In the genomic region with DNA sequence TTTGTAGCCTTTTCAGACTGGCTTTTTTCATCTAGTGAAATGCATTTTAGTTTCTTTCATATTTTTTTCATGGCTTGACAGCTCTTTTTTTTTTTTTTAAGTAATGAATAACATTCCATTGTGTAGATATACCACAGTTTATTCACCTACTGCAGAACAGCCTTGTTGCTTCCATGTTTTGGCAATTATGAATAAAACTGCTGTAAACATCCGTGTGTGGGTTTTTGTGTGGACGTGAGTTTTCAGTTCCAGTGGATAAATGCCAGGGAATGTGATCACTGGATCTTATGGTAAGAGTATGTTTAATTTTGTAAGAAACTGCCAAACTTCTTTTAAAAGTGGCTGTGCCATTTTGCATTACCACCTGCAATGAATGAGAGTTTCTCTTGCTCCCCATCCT, we compare ENCODE assay signal across 17 cellular contexts.
DNase-seq lines count a peak whose midpoint lies in the region; ATAC-seq and TF ChIP-seq lines count a peak whose summit lies in the region.
"Had no signal": no experiment of that assay in that cellular context is flagged by ENCODE, and none has a peak within 500 bp of the region (broad histone marks: within the 10 kb centered on the region; RNA-seq: fewer than 3 reads in every experiment).

No MANE protein-coding gene starts in this region.

- H3K9me2 ChIP-seq in GM23248 (ENCODE audit: insufficient read depth): no peaks in the 10 kb centered on the region
- H3K9me2 ChIP-seq in hepatocyte (replicated peaks; ENCODE audit: insufficient read depth): no peaks in the 10 kb centered on the region

- no peak for TF ChIP-seq POLR2A in spleen (IDR thresholded peaks at IDR 0.05)

- H3K36me3 Mint-ChIP-seq in brain (peaks cover 19% of the 10 kb centered on the region), glutamatergic neuron (ENCODE audit: unreplicated experiment) (peaks cover 4% of the 10 kb centered on the region)
- H3K36me3 Mint-ChIP-seq: activated naive CD8-positive, alpha-beta T cell treated with anti-CD3 and anti-CD28 coated beads for 36 hours had no signal

- H3K4me1 ChIP-seq in GM23248 (ENCODE audit: insufficient read depth): peaks cover 38% of the 10 kb centered on the region
- peaks cover 11% of the 10 kb centered on the region for H3K4me1 ChIP-seq in hepatocyte (ENCODE audit: insufficient read depth)
- peaks cover 0 to 4% (median 0%) of the 10 kb centered on the region in 6 donors for H3K4me1 ChIP-seq in spleen
- H3K4me1 ChIP-seq: A549, right lobe of liver had no signal

- H3K9ac ChIP-seq in GM23248: peak overlapping the region; percentile 41; the same call in 1 of the 2 replicates

- H3K4me3 Mint-ChIP-seq in brain (no peak overlapping the region), glutamatergic neuron (ENCODE audit: unreplicated experiment) (no peak overlapping the region)
- H3K4me3 Mint-ChIP-seq: activated CD4-positive, alpha-beta memory T cell treated with anti-CD3 and anti-CD28 coated beads, Interleukin-2, amount 10 ng/mL, durations not matched to agents 7 days and 5 days; activated naive CD8-positive, alpha-beta T cell treated with anti-CD3 and anti-CD28 coated beads for 36 hours; endodermal cell had no signal

- peak overlapping the region; percentile 31 to 89 (median 57) for H3K27ac Mint-ChIP-seq in brain
- no peak overlapping the region for H3K27ac Mint-ChIP-seq in glutamatergic neuron (ENCODE audit: unreplicated experiment)
- H3K27ac Mint-ChIP-seq: activated CD4-positive, alpha-beta memory T cell treated with anti-CD3 and anti-CD28 coated beads, Interleukin-2, amount 10 ng/mL, durations not matched to agents 7 days and 5 days; activated naive CD8-positive, alpha-beta T cell treated with anti-CD3 and anti-CD28 coated beads for 36 hours; endodermal cell had no signal

- in situ Hi-C loops in GM23248 (cut with MboI): no loop called here
- in situ Hi-C loops in brain microvascular endothelial cell (cut with HindIII; ENCODE audit: low pct_ligation_motif_present, low sequenced_read_pairs): no loop called here

- H3K4me2 ChIP-seq in GM23248 (ENCODE audit: unreplicated experiment) (peak overlapping the region; percentile 41), hepatocyte (no peak overlapping the region)
- H3K4me2 ChIP-seq: A549 had no signal

- intact Hi-C loops in spleen (cut with DNase I; ENCODE audit: low total_unique reads): no loop called here

- peaks cover under 1% of the 10 kb centered on the region for H3K27me3 Mint-ChIP-seq in brain
- H3K27me3 Mint-ChIP-seq in glutamatergic neuron (ENCODE audit: unreplicated experiment): no peaks in the 10 kb centered on the region

- no peaks in the 10 kb centered on the region for H3K27me3 ChIP-seq in GM23248 (replicated peaks; ENCODE audit: insufficient read depth)
- no peaks in the 10 kb centered on the region for H3K27me3 ChIP-seq in hepatocyte
- no peaks in the 10 kb centered on the region for H3K27me3 ChIP-seq in spleen (replicated peaks in 1 of 7)
- no peaks in the 10 kb centered on the region for H3K27me3 ChIP-seq in brain microvascular endothelial cell (replicated peaks)
- H3K27me3 ChIP-seq: right lobe of liver had no signal

- H4K20me1 ChIP-seq in GM23248 (ENCODE audit: insufficient read depth) (no peaks in the 10 kb centered on the region), hepatocyte (ENCODE audit: insufficient read depth, poor library complexity, severe bottlenecking) (no peaks in the 10 kb centered on the region)

- H3K27ac ChIP-seq in GM23248 (peak overlapping the region; percentile 85), hepatocyte (peak overlapping the region; percentile 60), spleen (peak overlapping the region in 5 of 8 donors; percentile 20 to 76 (median 66)), brain microvascular endothelial cell (no peak overlapping the region)
- H3K27ac ChIP-seq: A549 had no signal

- H3K4me3 ChIP-seq in GM23248 (no peak overlapping the region), hepatocyte (no peak overlapping the region), spleen (no peak overlapping the region), brain microvascular endothelial cell (ENCODE audit: low read depth, low read length) (no peak overlapping the region)
- H3K4me3 ChIP-seq: A549, right lobe of liver had no signal

- TF ChIP-seq CTCF in brain (conservative IDR thresholded peaks at IDR 0.05): no peak
- no peak for TF ChIP-seq CTCF in hepatocyte (IDR thresholded peaks at IDR 0.05; ENCODE audit: poor library complexity)
- TF ChIP-seq CTCF in spleen (IDR thresholded peaks at IDR 0.05 in 8 of 11, conservative IDR thresholded peaks at IDR 0.05 in 3 of 11): no peak
- TF ChIP-seq CTCF in glutamatergic neuron (IDR thresholded peaks at IDR 0.05; ENCODE audit: partially characterized antibody, unreplicated experiment): no peak
- TF ChIP-seq CTCF in brain microvascular endothelial cell (IDR thresholded peaks at IDR 0.05; ENCODE audit: low read depth, low read length, missing control alignments): no peak

- H2AFZ ChIP-seq in GM23248: no peak overlapping the region
- no peak overlapping the region for H2AFZ ChIP-seq in hepatocyte

- no peaks in the 10 kb centered on the region for H3K9me3 ChIP-seq in GM23248 (ENCODE audit: low read depth)
- no peaks in the 10 kb centered on the region for H3K9me3 ChIP-seq in hepatocyte (ENCODE audit: low read depth)
- H3K9me3 ChIP-seq in spleen: no peaks in the 10 kb centered on the region
- H3K9me3 ChIP-seq: A549, right lobe of liver had no signal

- H3K79me2 ChIP-seq in GM23248 (ENCODE audit: insufficient read depth) (peaks cover 33% of the 10 kb centered on the region), hepatocyte (peaks cover 22% of the 10 kb centered on the region)

- DNase-seq in GM23248 (no peak), hepatocyte (ENCODE audit: low spot score) (no peak), spleen (no peak), glutamatergic neuron (no peak), brain microvascular endothelial cell (no peak)
- no peak for DNase-seq in stimulated activated CD4-positive, alpha-beta T cell treated with anti-CD3 and anti-CD28 coated beads, Interleukin-2, amount 100 ng/mL, for 48 hours
- DNase-seq: activated CD4-positive, alpha-beta memory T cell treated with anti-CD3 and anti-CD28 coated beads, Interleukin-2, amount 10 ng/mL, durations not matched to agents 7 days and 5 days; activated effector memory CD4-positive, alpha-beta T cell treated with Interleukin-2 at 50 U/mL for 16 hours; activated naive CD8-positive, alpha-beta T cell treated with anti-CD3 and anti-CD28 coated beads for 36 hours; DMS79; endodermal cell; right lobe of liver; SW 1271 had no signal

- 78 to 94% methylated on average over 2 of the region's 2 CpGs for WGBS in GM23248 (ENCODE audit: low coverage in 1 of 2, low lambda C conversion rate in 2 of 2, missing lambda C conversion rate in 2 of 2), 2 experiments
- WGBS in hepatocyte (ENCODE audit: low lambda C conversion rate, missing lambda C conversion rate): 57% methylated on average over 2 of the region's 2 CpGs
- WGBS in spleen, 5 donors: 78 to 87% (median 81%) methylated on average over 2 of the region's 2 CpGs

- H3F3A ChIP-seq in GM23248 (ENCODE audit: insufficient read depth): peaks cover 37% of the 10 kb centered on the region

- no peak for ATAC-seq in GM21723 (IDR thresholded peaks at IDR 0.05; ENCODE audit: unreplicated experiment)
- ATAC-seq: A549; activated CD4-positive, CD25-positive, alpha-beta regulatory T cell treated with anti-CD3 and anti-CD28 coated beads, Interleukin-2, amount 50 U/mL, for 24 hours; right lobe of liver had no signal

- H3K4me1 Mint-ChIP-seq in brain (peaks cover 47% of the 10 kb centered on the region), glutamatergic neuron (ENCODE audit: low read depth, unreplicated experiment) (peaks cover 5% of the 10 kb centered on the region)

- no peaks in the 10 kb centered on the region for H3K9me3 Mint-ChIP-seq in brain
- H3K9me3 Mint-ChIP-seq in glutamatergic neuron (ENCODE audit: unreplicated experiment): peaks cover 2% of the 10 kb centered on the region
- H3K9me3 Mint-ChIP-seq: activated CD4-positive, alpha-beta memory T cell treated with anti-CD3 and anti-CD28 coated beads, Interleukin-2, amount 10 ng/mL, durations not matched to agents 7 days and 5 days; activated naive CD8-positive, alpha-beta T cell treated with anti-CD3 and anti-CD28 coated beads for 36 hours; endodermal cell had no signal

- H3K36me3 ChIP-seq in GM23248 (ENCODE audit: low read depth) (no peaks in the 10 kb centered on the region), hepatocyte (replicated peaks; ENCODE audit: insufficient read depth, low read depth) (no peaks in the 10 kb centered on the region), spleen (peaks cover 0 to 29% (median 0%) of the 10 kb centered on the region in 6 donors), brain microvascular endothelial cell (replicated peaks) (no peaks in the 10 kb centered on the region)
